In genomic region chr21:42016364-42016985, GRCh38 we compare ENCODE assay signal across 1 cellular context.
TF ChIP-seq lines count a peak whose summit lies in the region.

No MANE protein-coding gene starts in this region.

TF ChIP-seq in HepG2, 621 proteins besides CTCF, POLR2A, EP300 and RAD21:
- no peak for TF ChIP-seq SMAD3 (CRISPR knock-in tag; IDR thresholded peaks at IDR 0.05)
